Comparison of ENCODE assay signal across 20 cellular contexts in the genomic region with DNA sequence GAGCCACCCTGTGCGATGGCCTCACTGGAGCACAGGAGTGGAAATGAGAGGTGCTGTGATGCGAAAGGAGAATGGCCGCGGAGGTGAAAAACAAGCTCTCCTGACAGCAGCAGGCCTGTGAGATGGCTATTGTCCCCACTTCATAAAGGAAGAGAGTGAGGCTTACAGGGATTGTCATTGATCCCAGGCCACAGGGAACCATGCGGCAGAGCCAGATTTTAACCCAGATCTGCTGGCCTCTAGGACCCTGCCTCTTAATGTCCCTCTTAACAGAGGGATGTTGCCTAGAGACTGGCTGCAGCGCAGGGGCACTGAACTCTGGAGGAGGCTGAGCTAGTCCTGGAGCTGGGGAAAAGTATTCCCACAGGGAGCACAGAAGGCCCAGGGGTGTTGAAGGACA. TPM values are rescaled to one million over a fixed set of nuclear protein-coding genes. Genes with fewer than 3 reads are reported as not detected.
DNase-seq lines count a peak whose midpoint lies in the region; ATAC-seq and TF ChIP-seq lines count a peak whose summit lies in the region.
"Had no signal": no experiment of that assay in that cellular context is flagged by ENCODE, and none has a peak within 500 bp of the region (broad histone marks: within the 10 kb centered on the region; RNA-seq: fewer than 3 reads in every experiment).

No MANE protein-coding gene starts in this region.

- no peaks in the 10 kb centered on the region for H3K27me3 Mint-ChIP-seq in activated CD4-positive, alpha-beta memory T cell treated with anti-CD3 and anti-CD28 coated beads for 36 hours
- no peaks in the 10 kb centered on the region for H3K27me3 Mint-ChIP-seq in activated CD4-positive, alpha-beta memory T cell treated with anti-CD3 and anti-CD28 coated beads, Interleukin-2, amount 10 ng/mL, durations not matched to agents 7 days and 5 days

- in situ Hi-C loops in ACHN (cut with HindIII; ENCODE audit: low pct_ligation_motif_present, low pct_unique_long_range_greater_than_20kb, low sequenced_read_pairs), result no loop called here

- peak overlapping the region; percentile 53 for H3K27ac Mint-ChIP-seq in activated CD4-positive, alpha-beta memory T cell treated with anti-CD3 and anti-CD28 coated beads for 36 hours
- no peak overlapping the region for H3K27ac Mint-ChIP-seq in activated CD4-positive, alpha-beta memory T cell treated with anti-CD3 and anti-CD28 coated beads, Interleukin-2, amount 10 ng/mL, durations not matched to agents 7 days and 5 days

- H3K27me3 ChIP-seq in ectodermal cell (ENCODE audit: control insufficient read depth, insufficient read depth, low read length, poor library complexity, severe bottlenecking) (no peaks in the 10 kb centered on the region), neutrophil (no peaks in the 10 kb centered on the region)
- H3K27me3 ChIP-seq: brain microvascular endothelial cell had no signal

- H3K36me3 Mint-ChIP-seq in activated CD4-positive, alpha-beta memory T cell treated with anti-CD3 and anti-CD28 coated beads for 36 hours, result peaks cover 11% of the 10 kb centered on the region
- H3K36me3 Mint-ChIP-seq in activated CD4-positive, alpha-beta memory T cell treated with anti-CD3 and anti-CD28 coated beads, Interleukin-2, amount 10 ng/mL, durations not matched to agents 7 days and 5 days (ENCODE audit: low read depth), result peaks cover 40% of the 10 kb centered on the region

- no peaks in the 10 kb centered on the region for H3K9me3 Mint-ChIP-seq in activated CD4-positive, alpha-beta memory T cell treated with anti-CD3 and anti-CD28 coated beads for 36 hours
- no peaks in the 10 kb centered on the region for H3K9me3 Mint-ChIP-seq in activated CD4-positive, alpha-beta memory T cell treated with anti-CD3 and anti-CD28 coated beads, Interleukin-2, amount 10 ng/mL, durations not matched to agents 7 days and 5 days

- CTCF ChIA-PET in activated CD4-positive, alpha-beta memory T cell treated with anti-CD3 and anti-CD28 coated beads for 36 hours (lab: Charles Lee), result interaction anchor here (1.0 to 9.8 kb wide), 3 partner anchors 18 to 56 kb away, joined by 3 to 80 read pairs (median 3); no protein-coding TSS in a partner anchor
- CTCF ChIA-PET in activated CD4-positive, alpha-beta memory T cell treated with anti-CD3 and anti-CD28 coated beads, Interleukin-2, amount 10 ng/mL, durations not matched to agents 7 days and 5 days (lab: Charles Lee), result interaction anchor here (0.5 kb wide), 1 partner anchor 15 kb away, joined by 3 read pairs; no protein-coding TSS in a partner anchor
- CTCF ChIA-PET in RWPE1 (lab: Yijun Ruan, JAX), result interaction anchor here (0.6 kb wide), 1 partner anchor 1909 kb away, joined by 4 read pairs; no protein-coding TSS in a partner anchor

- H3K4me1 Mint-ChIP-seq in activated CD4-positive, alpha-beta memory T cell treated with anti-CD3 and anti-CD28 coated beads for 36 hours (ENCODE audit: low read depth), result peaks cover 42% of the 10 kb centered on the region
- H3K4me1 Mint-ChIP-seq in activated CD4-positive, alpha-beta memory T cell treated with anti-CD3 and anti-CD28 coated beads, Interleukin-2, amount 10 ng/mL, durations not matched to agents 7 days and 5 days, result peaks cover 32% of the 10 kb centered on the region

- intact Hi-C loops in activated CD4-positive, alpha-beta memory T cell treated with anti-CD3 and anti-CD28 coated beads for 36 hours (cut with micrococcal nuclease), result loop anchor here (1.0 kb wide), 1 partner anchor 15 kb away; no protein-coding TSS in a partner anchor

- DNase-seq in activated CD4-positive, alpha-beta memory T cell treated with anti-CD3 and anti-CD28 coated beads for 36 hours, result no peak
- no peak for DNase-seq in activated CD4-positive, alpha-beta memory T cell treated with anti-CD3 and anti-CD28 coated beads, Interleukin-2, amount 10 ng/mL, durations not matched to agents 7 days and 5 days
- DNase-seq in RWPE1 (ENCODE audit: low spot score), result no peak
- no peak for DNase-seq in ACHN
- DNase-seq: activated CD8-positive, alpha-beta memory T cell treated with anti-CD3 and anti-CD28 coated beads for 24 hours; activated gamma-delta T cell; brain microvascular endothelial cell; GOT3; MM.1S; NCI-H187 treated with DMSO at 0.1 percent for 48 hours; NCI-H446 had no signal

- WGBS in ectodermal cell, 2 experiments, result 52 to 56% methylated on average over 6 of the region's 6 CpGs

- no peak overlapping the region for H3K4me3 ChIP-seq in ectodermal cell (ENCODE audit: insufficient read depth, low read depth, low read length)
- H3K4me3 ChIP-seq in neutrophil (ENCODE audit: low read depth in 1 of 2, low read length in 1 of 2), result no peak overlapping the region
- H3K4me3 ChIP-seq: GM12878 had no signal

- POLR2A ChIA-PET in activated CD4-positive, alpha-beta memory T cell treated with anti-CD3 and anti-CD28 coated beads for 36 hours (lab: Charles Lee), result no interaction called here
- POLR2A ChIA-PET in activated CD4-positive, alpha-beta memory T cell treated with anti-CD3 and anti-CD28 coated beads, Interleukin-2, amount 10 ng/mL, durations not matched to agents 7 days and 5 days (lab: Charles Lee), result interaction anchor here (0.9 kb wide), 1 partner anchor 18 kb away, joined by 3 read pairs; no protein-coding TSS in a partner anchor
- POLR2A ChIA-PET in RWPE1 (lab: Yijun Ruan, JAX; ENCODE audit: low non-redundant PET), result no interaction called here

- H3K27ac ChIP-seq in RWPE1 (peak overlapping the region; percentile 98), ectodermal cell (ENCODE audit: insufficient read depth, low read depth, low read length, poor library complexity, severe bottlenecking) (peak overlapping the region; percentile 58), neutrophil (peak overlapping the region; percentile 57)
- H3K27ac ChIP-seq: brain microvascular endothelial cell had no signal

- no peak for TF ChIP-seq CTCF in RWPE1 (conservative IDR thresholded peaks at IDR 0.05; ENCODE audit: low read depth)
- no peak for TF ChIP-seq CTCF in neutrophil (IDR thresholded peaks at IDR 0.05)

- H3K4me1 ChIP-seq in ectodermal cell (ENCODE audit: control insufficient read depth, insufficient read depth, low read length) (peaks cover 43% of the 10 kb centered on the region), neutrophil (ENCODE audit: control insufficient read depth in 1 of 2, insufficient read depth in 1 of 2, low read depth in 1 of 2, low read length in 1 of 2) (peaks cover 44 to 45% of the 10 kb centered on the region in 2 experiments)

- peaks cover 15% of the 10 kb centered on the region for H3K36me3 ChIP-seq in ectodermal cell (ENCODE audit: control insufficient read depth, insufficient read depth, low read length)
- peaks cover 31% of the 10 kb centered on the region for H3K36me3 ChIP-seq in neutrophil

- ATAC-seq in HG03432 (IDR thresholded peaks at IDR 0.05; ENCODE audit: unreplicated experiment) (no peak), HG02798 (IDR thresholded peaks at IDR 0.05; ENCODE audit: poor library complexity, unreplicated experiment) (no peak)
- ATAC-seq: esophagus mucosa, GM12878 had no signal

- no peaks in the 10 kb centered on the region for H3K9me3 ChIP-seq in ectodermal cell (ENCODE audit: control insufficient read depth, low read length)
- no peaks in the 10 kb centered on the region for H3K9me3 ChIP-seq in neutrophil

- no peak overlapping the region for H3K4me3 Mint-ChIP-seq in activated CD4-positive, alpha-beta memory T cell treated with anti-CD3 and anti-CD28 coated beads for 36 hours
- no peak overlapping the region for H3K4me3 Mint-ChIP-seq in activated CD4-positive, alpha-beta memory T cell treated with anti-CD3 and anti-CD28 coated beads, Interleukin-2, amount 10 ng/mL, durations not matched to agents 7 days and 5 days

RNA-seq across cellular contexts. Expression of a gene that starts 3.1 kb away (rescaled TPM):
- 10 to 100 TPM; 27.3 to 30.4 TPM for total RNA-seq in activated CD4-positive, alpha-beta memory T cell treated with anti-CD3 and anti-CD28 coated beads for 36 hours
- total RNA-seq in activated CD4-positive, alpha-beta memory T cell treated with anti-CD3 and anti-CD28 coated beads, Interleukin-2, amount 10 ng/mL, durations not matched to agents 7 days and 5 days, result 100 to 1,000 TPM; 124 to 136 TPM
- polyA plus RNA-seq in ectodermal cell (2013, experiment 1 of 4), result 12.0 TPM
- polyA plus RNA-seq in ectodermal cell (2013, experiment 2 of 4), result 12.4 TPM
- polyA plus RNA-seq in ectodermal cell (2013, experiment 3 of 4), result 12.6 TPM
- 14.8 TPM for polyA plus RNA-seq in ectodermal cell (2013, experiment 4 of 4)
- total RNA-seq: SK-MEL-5 had no signal

RNA-seq across cellular contexts. Expression of a gene that starts 16.8 kb away (rescaled TPM):
- 10 to 100 TPM; 22.8 to 24.6 TPM for total RNA-seq in activated CD4-positive, alpha-beta memory T cell treated with anti-CD3 and anti-CD28 coated beads for 36 hours
- total RNA-seq in activated CD4-positive, alpha-beta memory T cell treated with anti-CD3 and anti-CD28 coated beads, Interleukin-2, amount 10 ng/mL, durations not matched to agents 7 days and 5 days, result 10 to 100 TPM; 33.7 to 35.7 TPM
- polyA plus RNA-seq in ectodermal cell (2013, experiment 1 of 4), result 32.7 TPM
- polyA plus RNA-seq in ectodermal cell (2013, experiment 2 of 4), result 34.6 TPM
- polyA plus RNA-seq in ectodermal cell (2013, experiment 3 of 4), result 22.1 TPM
- polyA plus RNA-seq in ectodermal cell (2013, experiment 4 of 4), result 25.3 TPM

RNA-seq across cellular contexts. Expression of a gene that starts 28.0 kb away (rescaled TPM):
- total RNA-seq in activated CD4-positive, alpha-beta memory T cell treated with anti-CD3 and anti-CD28 coated beads for 36 hours, result 1 to 10 TPM; 8.2 to 9.7 TPM
- total RNA-seq in activated CD4-positive, alpha-beta memory T cell treated with anti-CD3 and anti-CD28 coated beads, Interleukin-2, amount 10 ng/mL, durations not matched to agents 7 days and 5 days, result 10 to 100 TPM; 10.5 to 11.1 TPM
- 27.7 TPM for polyA plus RNA-seq in ectodermal cell (2013, experiment 1 of 4)
- polyA plus RNA-seq in ectodermal cell (2013, experiment 2 of 4), result 27.2 TPM
- polyA plus RNA-seq in ectodermal cell (2013, experiment 3 of 4), result 20.3 TPM
- 22.7 TPM for polyA plus RNA-seq in ectodermal cell (2013, experiment 4 of 4)

RNA-seq across cellular contexts. Expression of a gene that starts 35.9 kb away (rescaled TPM):
- not detected for total RNA-seq in activated CD4-positive, alpha-beta memory T cell treated with anti-CD3 and anti-CD28 coated beads for 36 hours
- not detected for total RNA-seq in activated CD4-positive, alpha-beta memory T cell treated with anti-CD3 and anti-CD28 coated beads, Interleukin-2, amount 10 ng/mL, durations not matched to agents 7 days and 5 days
- not detected for polyA plus RNA-seq in ectodermal cell (2013, experiment 1 of 4)
- polyA plus RNA-seq in ectodermal cell (2013, experiment 2 of 4), result not detected
- 0.37 TPM for polyA plus RNA-seq in ectodermal cell (2013, experiment 3 of 4)
- not detected for polyA plus RNA-seq in ectodermal cell (2013, experiment 4 of 4)
- total RNA-seq: dermis microvascular lymphatic vessel endothelial cell, SK-MEL-5 had no signal
- polyA plus RNA-seq: GM12878 had no signal

RNA-seq across cellular contexts. Expression of a gene that starts 44.4 kb away (rescaled TPM):
- not detected for total RNA-seq in activated CD4-positive, alpha-beta memory T cell treated with anti-CD3 and anti-CD28 coated beads for 36 hours
- total RNA-seq in activated CD4-positive, alpha-beta memory T cell treated with anti-CD3 and anti-CD28 coated beads, Interleukin-2, amount 10 ng/mL, durations not matched to agents 7 days and 5 days, result not detected
- 2.0 TPM for polyA plus RNA-seq in ectodermal cell (2013, experiment 1 of 4)
- polyA plus RNA-seq in ectodermal cell (2013, experiment 2 of 4), result 1.8 TPM
- 1.7 TPM for polyA plus RNA-seq in ectodermal cell (2013, experiment 3 of 4)
- polyA plus RNA-seq in ectodermal cell (2013, experiment 4 of 4), result 2.7 TPM
- total RNA-seq: dermis microvascular lymphatic vessel endothelial cell, GM12878, liver, SK-MEL-5 had no signal
- polyA plus RNA-seq: GM12878, liver had no signal
